Comparison of ENCODE assay signal across 24 cellular contexts in the genomic region with DNA sequence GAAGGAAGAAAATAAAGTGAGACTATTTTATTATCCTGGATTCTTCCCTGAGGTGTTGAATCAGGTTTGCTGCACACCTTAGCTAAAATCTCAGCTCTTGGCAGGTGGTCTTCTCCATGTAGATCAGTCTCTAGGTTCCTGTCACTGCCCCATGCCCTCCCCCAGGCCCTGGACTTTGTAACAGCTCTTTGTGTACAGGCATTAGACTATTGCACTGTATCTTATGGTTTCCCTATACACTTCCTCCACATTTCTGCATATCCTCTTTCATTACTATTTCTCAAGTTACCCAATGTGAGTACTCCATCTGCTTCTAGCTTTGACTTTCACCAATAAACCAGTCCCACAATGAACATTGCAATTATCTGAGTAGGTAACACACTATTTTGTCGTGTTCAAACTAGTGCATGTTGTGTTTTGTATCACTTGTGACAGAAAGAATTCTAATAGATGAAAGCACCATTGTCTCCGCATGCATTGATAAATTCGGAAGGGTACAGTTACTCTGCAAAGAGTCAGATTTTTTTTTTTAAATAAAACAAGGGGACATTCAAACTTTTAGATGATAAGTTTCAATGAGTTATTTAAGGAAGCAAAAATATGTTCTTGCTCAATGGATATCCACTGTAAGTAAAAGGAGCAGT.
"Had no signal": no experiment of that assay in that cellular context is flagged by ENCODE, and none has a peak within 500 bp of the region (broad histone marks: within the 10 kb centered on the region; RNA-seq: fewer than 3 reads in every experiment).

No MANE protein-coding gene starts in this region.

- H3K9me3 ChIP-seq: esophagus muscularis mucosa, gastroesophageal sphincter, left ventricle myocardium inferior, lower lobe of right lung, neutrophil, psoas muscle, right lobe of liver, suprapubic skin, thyroid gland, upper lobe of left lung, uterus had no signal

- H3K4me1 ChIP-seq: esophagus muscularis mucosa, gastroesophageal sphincter, left ventricle myocardium inferior, lower lobe of right lung, psoas muscle, right lobe of liver, suprapubic skin, thyroid gland, upper lobe of left lung, uterus had no signal

- H3K4me3 Mint-ChIP-seq: effector memory CD8-positive, alpha-beta T cell; naive B cell; nephron; stimulated activated effector memory CD8-positive, alpha-beta T cell treated with anti-CD3 and anti-CD28 coated beads, Interleukin-12 subunit alpha, Interleukin-12 subunit beta, amount 100 ng/mL, for 72 hours had no signal

- H3K27me3 ChIP-seq: esophagus muscularis mucosa, gastroesophageal sphincter, neutrophil, right lobe of liver, thyroid gland, upper lobe of left lung, uterus had no signal

- H3K4me3 ChIP-seq: esophagus muscularis mucosa, gastroesophageal sphincter, left ventricle myocardium inferior, lower lobe of right lung, psoas muscle, right lobe of liver, suprapubic skin, thyroid gland, upper lobe of left lung, uterus had no signal

- H3K4me1 Mint-ChIP-seq: naive B cell; stimulated activated effector memory CD8-positive, alpha-beta T cell treated with anti-CD3 and anti-CD28 coated beads, Interleukin-12 subunit alpha, Interleukin-12 subunit beta, amount 100 ng/mL, for 72 hours had no signal

- H3K27me3 Mint-ChIP-seq: effector memory CD8-positive, alpha-beta T cell; naive B cell had no signal

- H3K9me3 Mint-ChIP-seq: nephron had no signal

- ATAC-seq: effector memory CD8-positive, alpha-beta T cell; gastroesophageal sphincter; lower lobe of right lung; psoas muscle; right lobe of liver; stimulated activated effector memory CD8-positive, alpha-beta T cell treated with anti-CD3 and anti-CD28 coated beads, Interleukin-12 subunit alpha, Interleukin-12 subunit beta, amount 100 ng/mL, for 72 hours; stimulated activated naive CD8-positive, alpha-beta T cell treated with anti-CD3 and anti-CD28 coated beads, Interleukin-15, Interleukin-2, amounts not matched to agents 100 U/mL and 50 U/mL, for 24 hours had no signal

- H3K36me3 ChIP-seq: esophagus muscularis mucosa, gastroesophageal sphincter, left ventricle myocardium inferior, lower lobe of right lung, neutrophil, right lobe of liver, suprapubic skin, thyroid gland, upper lobe of left lung, uterus had no signal

- DNase-seq: effector memory CD8-positive, alpha-beta T cell; glutamatergic neuron; islet precursor cell; left ventricle myocardium inferior; lower lobe of right lung; mesenchymal stem cell; midbrain; naive B cell; psoas muscle; retina; right lobe of liver; stimulated activated CD4-positive, alpha-beta T cell treated with anti-CD3 and anti-CD28 coated beads, Interleukin-4, amount 100 ng/mL, for 1 hour; stimulated activated CD8-positive, alpha-beta memory T cell treated with anti-CD3 and anti-CD28 coated beads, Interleukin-4, amount 100 ng/mL, for 48 hours; stimulated activated naive CD8-positive, alpha-beta T cell treated with anti-CD3 and anti-CD28 coated beads, Interleukin-15, Interleukin-2, amounts not matched to agents 100 U/mL and 50 U/mL, for 24 hours; thyroid gland; upper lobe of left lung; uterus had no signal

- H3K36me3 Mint-ChIP-seq: naive B cell; stimulated activated effector memory CD8-positive, alpha-beta T cell treated with anti-CD3 and anti-CD28 coated beads, Interleukin-12 subunit alpha, Interleukin-12 subunit beta, amount 100 ng/mL, for 72 hours had no signal

- H3K27ac Mint-ChIP-seq: effector memory CD8-positive, alpha-beta T cell; naive B cell; stimulated activated effector memory CD8-positive, alpha-beta T cell treated with anti-CD3 and anti-CD28 coated beads, Interleukin-12 subunit alpha, Interleukin-12 subunit beta, amount 100 ng/mL, for 72 hours had no signal

- H3K27ac ChIP-seq: epithelial cell of prostate, esophagus muscularis mucosa, gastroesophageal sphincter, left ventricle myocardium inferior, lower lobe of right lung, neutrophil, psoas muscle, right lobe of liver, suprapubic skin, thyroid gland, upper lobe of left lung, uterus had no signal
